ENCODE assay signal across 20 cellular contexts in genomic region chr3:38989932-38990510, GRCh38.
DNase-seq lines count a peak whose midpoint lies in the region; ATAC-seq, FAIRE-seq and TF ChIP-seq lines count a peak whose summit lies in the region.
"Had no signal": no experiment of that assay in that cellular context is flagged by ENCODE, and none has a peak within 500 bp of the region (broad histone marks: within the 10 kb centered on the region; RNA-seq: fewer than 3 reads in every experiment).

No MANE protein-coding gene starts in this region.

- no peak overlapping the region for H4K91ac ChIP-seq in H1 (replicated peaks; ENCODE audit: insufficient read length, low read length)

- TF ChIP-seq EP300 in H1 (IDR thresholded peaks at IDR 0.05; ENCODE audit: borderline replicate concordance in 1 of 2, low read depth in 2 of 2, low read length in 2 of 2) = no peak

- POLR2A ChIA-PET in H1 (lab: Charles Lee; ENCODE audit: partially characterized antibody) = interaction anchor here (1.2 kb wide), 1 partner anchor 10 kb away, joined by 3 read pairs; no protein-coding TSS in a partner anchor

- H3K27me3 ChIP-seq in HUES48 (ENCODE audit: control insufficient read depth, insufficient read depth, low read length) (no peaks in the 10 kb centered on the region), H1 (replicated peaks in 1 of 4; ENCODE audit: control insufficient read depth in 3 of 4, extremely low read depth in 1 of 4, insufficient read depth in 3 of 4, low read length in 3 of 4) (no peaks in the 10 kb centered on the region), dorsolateral prefrontal cortex (peaks cover 0 to 9% (median 0%) of the 10 kb centered on the region in 45 donors)

- no peak for ATAC-seq in SK-N-SH treated with all-trans-retinoic acid at 6 μM for 48 hours
- no peak for ATAC-seq in GM21723 (IDR thresholded peaks at IDR 0.05; ENCODE audit: unreplicated experiment)
- ATAC-seq: Panc1, Right ventricle myocardium inferior had no signal

- peak overlapping the region; percentile 61; the same call in 1 of the 2 replicates for H2AFZ ChIP-seq in H1 (ENCODE audit: low read length)

- no peak overlapping the region for H3K4me3 Mint-ChIP-seq in neural crest cell
- H3K4me3 Mint-ChIP-seq: CD4-positive, CD25-positive, alpha-beta regulatory T cell had no signal

- TF ChIP-seq POLR2A in H1 (IDR thresholded peaks at IDR 0.05; ENCODE audit: control extremely low read depth in 1 of 2, low read depth in 2 of 2, low read length in 2 of 2) = no peak

- H4K8ac ChIP-seq in H1 (ENCODE audit: extremely low read depth, insufficient read depth, low read length) = no peak overlapping the region

- H3K9ac ChIP-seq in HUES48 (ENCODE audit: low read depth, low read length) (no peak overlapping the region), H1 (replicated peaks in 1 of 4; ENCODE audit: extremely low read depth in 1 of 4, low read depth in 3 of 4, low read length in 3 of 4) (no peak overlapping the region)

- no peak overlapping the region for H2BK12ac ChIP-seq in H1 (ENCODE audit: low read depth, low read length)

- H3K36me3 ChIP-seq in HUES48 (ENCODE audit: control insufficient read depth, insufficient read depth, low read length) (no peaks in the 10 kb centered on the region), H1 (ENCODE audit: control insufficient read depth in 2 of 4, insufficient read depth in 4 of 4, low read length in 3 of 4) (no peaks in the 10 kb centered on the region)

- H4K20me1 ChIP-seq in H1 (replicated peaks in 1 of 2; ENCODE audit: control insufficient read depth in 1 of 2, insufficient read depth in 2 of 2, low read length in 2 of 2) = no peaks in the 10 kb centered on the region

- H2AK5ac ChIP-seq in H1 (ENCODE audit: low read depth, low read length) = no peak overlapping the region

- no peaks in the 10 kb centered on the region for H3K79me2 ChIP-seq in H1 (ENCODE audit: control insufficient read depth in 1 of 2, insufficient read depth in 2 of 2, low read length in 2 of 2)

- H3K56ac ChIP-seq in H1 (replicated peaks; ENCODE audit: insufficient read length, low read depth, low read length) = no peak overlapping the region

- no peak for FAIRE-seq in H1 (lab: Jason Lieb, UNC)
- FAIRE-seq: GM12892, H54 had no signal

- H3K4ac ChIP-seq in H1 (replicated peaks; ENCODE audit: insufficient read length, low read depth, low read length) = no peak overlapping the region

- H3K4me1 Mint-ChIP-seq in neural crest cell = no peaks in the 10 kb centered on the region
- H3K4me1 Mint-ChIP-seq: CD4-positive, CD25-positive, alpha-beta regulatory T cell had no signal

- no peak overlapping the region for H3K23ac ChIP-seq in H1 (ENCODE audit: insufficient read length)

- 67% methylated on average over 7 of the region's 7 CpGs; no CpG with 5 or more reads in 1 of the 2 experiments for WGBS in H1 (ENCODE audit: extremely low coverage in 1 of 2, insufficient coverage in 1 of 2, insufficient read length in 1 of 2, insufficient replicate concordance in 2 of 2, low coverage in 1 of 2, low lambda C conversion rate in 2 of 2, missing lambda C conversion rate in 1 of 2), 2 experiments

- H2BK20ac ChIP-seq in H1 (ENCODE audit: low read length) = no peak overlapping the region

- peaks cover 4% of the 10 kb centered on the region for H3K27me3 Mint-ChIP-seq in neural crest cell (ENCODE audit: low read depth)

- no peak for TF ChIP-seq RAD21 in H1 (IDR thresholded peaks at IDR 0.05 in 1 of 2, conservative IDR thresholded peaks at IDR 0.05 in 1 of 2; ENCODE audit: low read depth in 2 of 2, low read length in 2 of 2)

- peak overlapping the region; percentile 30 for H2BK120ac ChIP-seq in H1 (replicated peaks; ENCODE audit: low read depth, low read length)

- intact Hi-C loops in dorsolateral prefrontal cortex (cut with DNase I) = loop anchor here (10.0 kb wide), 1 partner anchor 465 kb away; no protein-coding TSS in a partner anchor

- TF ChIP-seq CTCF in H1 (IDR thresholded peaks at IDR 0.05; ENCODE audit: control extremely low read depth in 1 of 3, insufficient read depth in 1 of 3, low read depth in 1 of 3, low read length in 3 of 3) (no peak), neural crest cell (conservative IDR thresholded peaks at IDR 0.05) (no peak), dorsolateral prefrontal cortex (IDR thresholded peaks at IDR 0.05 in 54 of 56, conservative IDR thresholded peaks at IDR 0.05 in 2 of 56; ENCODE audit: low read depth in 1 of 56, partially characterized antibody in 56 of 56) (no peak)

- peak overlapping the region in 1 of 2 experiments; percentile 15; a peak in 1 of 4 replicates for H3K4me2 ChIP-seq in H1 (ENCODE audit: insufficient read depth in 1 of 2, low read depth in 2 of 2, low read length in 2 of 2)

- CTCF ChIA-PET in H1 (lab: Charles Lee; ENCODE audit: partially characterized antibody) = interaction anchor here (1.6 to 6.1 kb wide), 2 partner anchors 11 to 18 kb away, joined by 3 to 37 read pairs; no protein-coding TSS in a partner anchor

- no peak overlapping the region for H4K5ac ChIP-seq in H1 (ENCODE audit: insufficient read length, low read depth, low read length)

- H3K27ac ChIP-seq in HUES48 (ENCODE audit: low read depth, low read length) (peak overlapping the region; percentile 16), H1 (ENCODE audit: low read depth, low read length) (no peak overlapping the region), dorsolateral prefrontal cortex (no peak overlapping the region)

- no peak overlapping the region for H3K14ac ChIP-seq in H1 (ENCODE audit: insufficient read length)

- H3K36me3 Mint-ChIP-seq in neural crest cell (ENCODE audit: low read depth) = no peaks in the 10 kb centered on the region
- H3K36me3 Mint-ChIP-seq: CD4-positive, CD25-positive, alpha-beta regulatory T cell had no signal

- H3K4me3 ChIP-seq in HUES48 (ENCODE audit: low read depth, low read length) (no peak overlapping the region), H1 (ENCODE audit: extremely low read depth in 1 of 4, insufficient read depth in 2 of 4, low read depth in 3 of 4, low read length in 4 of 4) (no peak overlapping the region), dorsolateral prefrontal cortex (no peak overlapping the region)

- H3K4me1 ChIP-seq in HUES48 (ENCODE audit: control insufficient read depth, insufficient read depth, low read length) (peaks cover 17% of the 10 kb centered on the region), H1 (replicated peaks in 1 of 4; ENCODE audit: control insufficient read depth in 3 of 4, insufficient read depth in 4 of 4, low read length in 3 of 4) (peaks cover 3 to 11% (median 5%) of the 10 kb centered on the region in 4 experiments; a peak in 6 of 7 replicates)

- no peak overlapping the region for H2BK15ac ChIP-seq in H1 (ENCODE audit: low read length)

- H3K9me3 ChIP-seq in HUES48 (ENCODE audit: control insufficient read depth, insufficient read depth, low read length) (no peaks in the 10 kb centered on the region), H1 (ENCODE audit: insufficient read depth in 2 of 2, low read depth in 1 of 2, low read length in 1 of 2) (no peaks in the 10 kb centered on the region)

- H3K18ac ChIP-seq in H1 (ENCODE audit: extremely low read depth, low read length) = no peak overlapping the region; the same call in 1 of the 2 replicates

- H3K27ac Mint-ChIP-seq in neural crest cell (ENCODE audit: unreplicated experiment) = peak overlapping the region; percentile 29
- H3K27ac Mint-ChIP-seq: CD4-positive, CD25-positive, alpha-beta regulatory T cell had no signal

- H3K23me2 ChIP-seq in H1 (ENCODE audit: low read depth, low read length) = no peaks in the 10 kb centered on the region; the same call in 1 of the 2 replicates

- H3K9me3 Mint-ChIP-seq in neural crest cell = no peaks in the 10 kb centered on the region

- DNase-seq in EH (ENCODE audit: low read depth) = peak; percentile 57
- DNase-seq in H1 (ENCODE audit: low read depth in 1 of 2, low spot score in 2 of 2) = no peak
- DNase-seq in neural crest cell (ENCODE audit: low read depth, low spot score) = no peak
- DNase-seq in dorsolateral prefrontal cortex = no peak
- DNase-seq in SIG-M5 (lab: John Stamatoyannopoulos, UW) = no peak
- DNase-seq: AML-193; Calu3; CD4-positive, CD25-positive, alpha-beta regulatory T cell; GDM1; Kasumi-1; NCI-H2029; NCI-H2227 treated with DMSO at 0.1 percent for 48 hours; NCI-H526 had no signal

- no peaks in the 10 kb centered on the region for H3K79me1 ChIP-seq in H1 (ENCODE audit: low read depth, low read length)

- H2BK5ac ChIP-seq in H1 (ENCODE audit: low read depth, low read length) = no peak overlapping the region

TF ChIP-seq in H1, 55 proteins besides CTCF, POLR2A, EP300 and RAD21:
- TF ChIP-seq BCL11A (IDR thresholded peaks at IDR 0.05; ENCODE audit: low read depth in 2 of 2, low read length in 2 of 2) = no peak
- no peak for TF ChIP-seq TAF7 (optimal IDR thresholded peaks at IDR 0.05; ENCODE audit: borderline replicate concordance, low read depth, low read length)
- no peak for TF ChIP-seq PHF8 (conservative IDR thresholded peaks at IDR 0.05; ENCODE audit: low read depth, low read length)
- TF ChIP-seq TAF1 (IDR thresholded peaks at IDR 0.05; ENCODE audit: low read depth, low read length) = no peak
- no peak for TF ChIP-seq SIRT6 (IDR thresholded peaks at IDR 0.05; ENCODE audit: low read length)
- TF ChIP-seq CTBP2 (IDR thresholded peaks at IDR 0.05; ENCODE audit: borderline replicate concordance, insufficient read depth, insufficient read length, low read length) = no peak
- TF ChIP-seq HDAC2 (IDR thresholded peaks at IDR 0.05; ENCODE audit: borderline replicate concordance in 1 of 2, low read depth in 2 of 2, low read length in 2 of 2) = no peak
- TF ChIP-seq TCF12 (IDR thresholded peaks at IDR 0.05; ENCODE audit: low read depth, low read length) = no peak
- TF ChIP-seq EGR1 (IDR thresholded peaks at IDR 0.05; ENCODE audit: borderline replicate concordance, low read depth, low read length) = no peak

TF ChIP-seq in SK-N-SH treated with all-trans-retinoic acid at 6 μM for 48 hours, 23 proteins besides CTCF, POLR2A, EP300 and RAD21:
- TF ChIP-seq CSRNP3 (CRISPR knock-in tag; IDR thresholded peaks at IDR 0.05) = no peak
TF ChIP-seq in SK-N-SH treated with all-trans-retinoic acid at 6 μM for 48 hours: peak in this region for 0.
